Comparison of ENCODE assay signal across 17 cellular contexts in genomic region chr1:186165303-186165702, GRCh38.
DNase-seq lines count a peak whose midpoint lies in the region; ATAC-seq and TF ChIP-seq lines count a peak whose summit lies in the region.
"Had no signal": no experiment of that assay in that cellular context is flagged by ENCODE, and none has a peak within 500 bp of the region (broad histone marks: within the 10 kb centered on the region; RNA-seq: fewer than 3 reads in every experiment).

No MANE protein-coding gene starts in this region.

- H3K4me3 ChIP-seq in brain microvascular endothelial cell (ENCODE audit: low read depth, low read length) (no peak overlapping the region), ascending aorta (no peak overlapping the region)
- H3K4me3 ChIP-seq: SK-N-MC had no signal

- in situ Hi-C loops in brain microvascular endothelial cell (cut with HindIII; ENCODE audit: low pct_ligation_motif_present, low sequenced_read_pairs) = no loop called here

- H3K4me1 Mint-ChIP-seq in endothelial cell (ENCODE audit: unreplicated experiment) = no peaks in the 10 kb centered on the region

- H3K4me3 Mint-ChIP-seq in endothelial cell (ENCODE audit: unreplicated experiment) = no peak overlapping the region

- no peaks in the 10 kb centered on the region for H3K4me1 ChIP-seq in ascending aorta

- TF ChIP-seq CTCF in brain microvascular endothelial cell (IDR thresholded peaks at IDR 0.05; ENCODE audit: low read depth, low read length, missing control alignments) = no peak
- TF ChIP-seq CTCF in endothelial cell (IDR thresholded peaks at IDR 0.05; ENCODE audit: unreplicated experiment) = no peak
- TF ChIP-seq CTCF in ascending aorta (IDR thresholded peaks at IDR 0.05) = no peak

- peaks cover 3% of the 10 kb centered on the region for H3K27me3 Mint-ChIP-seq in endothelial cell (ENCODE audit: unreplicated experiment)

- intact Hi-C loops in ascending aorta (cut with DNase I) = no loop called here

- H3K27ac ChIP-seq in brain microvascular endothelial cell (no peak overlapping the region), ascending aorta (no peak overlapping the region)
- H3K27ac ChIP-seq: C4-2B, SK-N-MC had no signal

- peaks cover 17% of the 10 kb centered on the region for H3K36me3 Mint-ChIP-seq in endothelial cell (ENCODE audit: low read depth, unreplicated experiment)

- no peaks in the 10 kb centered on the region for H3K36me3 ChIP-seq in brain microvascular endothelial cell (replicated peaks)
- H3K36me3 ChIP-seq in ascending aorta = peaks cover 8 to 51% of the 10 kb centered on the region in 2 donors

- no peak for ATAC-seq in GM18907 (IDR thresholded peaks at IDR 0.05; ENCODE audit: unreplicated experiment)

- no peaks in the 10 kb centered on the region for H3K27me3 ChIP-seq in brain microvascular endothelial cell (replicated peaks)
- no peaks in the 10 kb centered on the region for H3K27me3 ChIP-seq in ascending aorta

- DNase-seq in Daoy (ENCODE audit: low read depth) = peak; percentile 9
- DNase-seq in M059J (ENCODE audit: low read depth) = peak; percentile 27
- peak; percentile 31 for DNase-seq in brain microvascular endothelial cell
- DNase-seq in myocyte (ENCODE audit: low read depth) = peak; percentile 26
- no peak for DNase-seq in endothelial cell (ENCODE audit: low spot score)
- no peak for DNase-seq in ascending aorta (ENCODE audit: low spot score in 2 of 2)
- DNase-seq: DMS 273 treated with DMSO at 0.1 percent for 48 hours, EL, H7, NCI-H1436 treated with DMSO at 0.1 percent for 48 hours, NCI-H2081, NCI-H510A, NCI-H774, Right ventricle myocardium superior had no signal

- no peak overlapping the region for H3K27ac Mint-ChIP-seq in endothelial cell (ENCODE audit: unreplicated experiment)

- H3K9me3 ChIP-seq in ascending aorta = no peaks in the 10 kb centered on the region

- peaks cover 4% of the 10 kb centered on the region for H3K9me3 Mint-ChIP-seq in endothelial cell (ENCODE audit: unreplicated experiment)

Comparison
In these comparisons a context has a peak if more than half of its experiments do, and no peak if none do; other contexts are left out.
1. DNase-seq: peak in Daoy (single experiment), M059J (single experiment), brain microvascular endothelial cell (single experiment) and myocyte (single experiment); none in endothelial cell (single experiment) and ascending aorta (0 of 2).